In the genomic region with DNA sequence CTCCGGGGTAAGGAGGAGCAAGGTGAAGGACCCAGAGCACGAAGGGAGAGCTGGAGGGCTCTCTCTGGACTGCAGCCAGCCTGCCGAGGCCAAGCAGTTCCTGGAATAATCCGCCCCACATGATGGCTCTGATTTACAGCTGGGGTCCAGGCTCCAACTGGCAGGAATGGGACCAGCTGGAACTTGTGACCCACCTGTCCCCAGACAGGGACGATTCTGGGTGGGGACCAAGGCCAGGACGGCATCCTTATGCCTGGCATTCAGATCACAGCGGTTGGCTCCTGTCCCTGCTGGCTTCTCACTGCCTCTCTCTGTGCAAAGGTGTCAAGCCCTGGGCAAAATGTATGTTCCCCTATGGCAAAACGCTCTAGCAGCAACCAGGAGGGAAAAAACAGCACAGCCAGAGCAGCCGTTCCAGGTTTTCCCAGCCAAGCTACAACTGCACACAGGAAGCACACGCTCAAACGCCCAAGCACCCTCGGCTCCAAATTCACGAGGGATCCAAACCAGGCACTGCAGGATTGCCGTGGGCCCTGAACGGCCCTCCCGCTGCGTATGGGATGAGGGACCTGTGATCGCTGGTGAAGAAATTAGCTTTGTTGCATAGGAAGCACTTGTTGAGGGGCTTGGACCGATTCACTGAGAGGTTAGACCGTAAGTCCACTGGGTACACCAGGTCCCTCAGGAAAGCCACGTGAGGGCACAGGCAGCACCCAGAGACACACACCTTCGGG, we compare ENCODE assay signal across 15 cellular contexts. TPM values are rescaled to one million over a fixed set of nuclear protein-coding genes. Genes with fewer than 3 reads are reported as not detected.
DNase-seq lines count a peak whose midpoint lies in the region; ATAC-seq and TF ChIP-seq lines count a peak whose summit lies in the region.
"Had no signal": no experiment of that assay in that cellular context is flagged by ENCODE, and none has a peak within 500 bp of the region (broad histone marks: within the 10 kb centered on the region; RNA-seq: fewer than 3 reads in every experiment).

No MANE protein-coding gene starts in this region.

- H3K4me3 Mint-ChIP-seq in activated naive CD4-positive, alpha-beta T cell treated with anti-CD3 and anti-CD28 coated beads, Interleukin-2, amount 10 ng/mL, durations not matched to agents 7 days and 5 days, result no peak overlapping the region
- H3K4me3 Mint-ChIP-seq: activated T-cell treated with anti-CD3 and anti-CD28 coated beads, Interleukin-2, amount 50 U/mL, for 24 hours had no signal

- TF ChIP-seq CTCF in PC-3 (conservative IDR thresholded peaks at IDR 0.05; ENCODE audit: low read depth, low read length) (no peak), parathyroid adenoma (IDR thresholded peaks at IDR 0.05) (no peak), colonic mucosa (IDR thresholded peaks at IDR 0.05) (no peak)

- H3K27me3 Mint-ChIP-seq in activated naive CD4-positive, alpha-beta T cell treated with anti-CD3 and anti-CD28 coated beads, Interleukin-2, amount 10 ng/mL, durations not matched to agents 7 days and 5 days, result peaks cover 53% of the 10 kb centered on the region
- H3K27me3 Mint-ChIP-seq: activated T-cell treated with anti-CD3 and anti-CD28 coated beads, Interleukin-2, amount 50 U/mL, for 24 hours had no signal

- no peaks in the 10 kb centered on the region for H3K9me2 ChIP-seq in PC-3 (replicated peaks; ENCODE audit: low read length)

- intact Hi-C loops in PC-3 (cut with micrococcal nuclease), result loop anchor here (1.0 to 5.0 kb wide), 2 partner anchors 78 to 92 kb away; a partner anchor contains a TSS
- intact Hi-C loops in colonic mucosa (cut with DNase I), result no loop called here

- peaks cover 44% of the 10 kb centered on the region for H3K4me1 Mint-ChIP-seq in activated naive CD4-positive, alpha-beta T cell treated with anti-CD3 and anti-CD28 coated beads, Interleukin-2, amount 10 ng/mL, durations not matched to agents 7 days and 5 days

- H3K9me3 ChIP-seq in BLaER1 (no peaks in the 10 kb centered on the region), PC-3 (ENCODE audit: low read length) (no peaks in the 10 kb centered on the region), parathyroid adenoma (ENCODE audit: control insufficient read depth, low read length) (no peaks in the 10 kb centered on the region), colonic mucosa (no peaks in the 10 kb centered on the region)
- H3K9me3 ChIP-seq: adrenal gland, mucosa of descending colon, stomach had no signal

- H3K27me3 ChIP-seq in BLaER1, result no peaks in the 10 kb centered on the region
- no peaks in the 10 kb centered on the region for H3K27me3 ChIP-seq in PC-3 (ENCODE audit: low read length)
- H3K27me3 ChIP-seq in parathyroid adenoma (ENCODE audit: control insufficient read depth, insufficient read depth, low read length), result no peaks in the 10 kb centered on the region
- no peaks in the 10 kb centered on the region for H3K27me3 ChIP-seq in colonic mucosa
- H3K27me3 ChIP-seq: adrenal gland, stomach had no signal

- H4K20me1 ChIP-seq in BLaER1, result no peaks in the 10 kb centered on the region
- no peaks in the 10 kb centered on the region for H4K20me1 ChIP-seq in PC-3 (ENCODE audit: low read length)

- H3K36me3 Mint-ChIP-seq in activated naive CD4-positive, alpha-beta T cell treated with anti-CD3 and anti-CD28 coated beads, Interleukin-2, amount 10 ng/mL, durations not matched to agents 7 days and 5 days, result no peaks in the 10 kb centered on the region
- H3K36me3 Mint-ChIP-seq: immature natural killer cell had no signal

- H3F3A ChIP-seq in PC-3 (ENCODE audit: low read length, unreplicated experiment), result no peaks in the 10 kb centered on the region

- no peak for DNase-seq in PC-3
- DNase-seq in inferior parietal cortex (ENCODE audit: extremely low spot score), result peak; percentile 50
- DNase-seq in activated naive CD4-positive, alpha-beta T cell treated with anti-CD3 and anti-CD28 coated beads, Interleukin-2, amount 10 ng/mL, durations not matched to agents 7 days and 5 days, result no peak
- DNase-seq in NOMO-1 treated with DMSO at 0.1 percent for 48 hours (lab: John Stamatoyannopoulos, UW; ENCODE audit: unreplicated experiment), result no peak
- no peak for DNase-seq in colonic mucosa
- DNase-seq: foreskin melanocyte had no signal

- CTCF ChIA-PET in PC-3 (lab: Charles Lee), result interaction anchor here (0.5 to 2.2 kb wide), 3 partner anchors 23 to 190 kb away, joined by 5 to 12 read pairs (median 7); a partner anchor contains a TSS
- CTCF ChIA-PET in activated naive CD4-positive, alpha-beta T cell treated with anti-CD3 and anti-CD28 coated beads, Interleukin-2, amount 10 ng/mL, durations not matched to agents 7 days and 5 days (lab: Charles Lee), result interaction anchor here (0.7 to 9.3 kb wide), 23 partner anchors 9 to 346 kb away, joined by 3 to 158 read pairs (median 5); a partner anchor contains a TSS

- peaks cover 71% of the 10 kb centered on the region for H3K4me1 ChIP-seq in BLaER1
- peaks cover 4% of the 10 kb centered on the region; the same call in 1 of the 2 replicates for H3K4me1 ChIP-seq in PC-3 (ENCODE audit: insufficient read depth, low read length)
- no peaks in the 10 kb centered on the region for H3K4me1 ChIP-seq in parathyroid adenoma
- peaks cover 11% of the 10 kb centered on the region for H3K4me1 ChIP-seq in colonic mucosa

- H3K4me3 ChIP-seq in BLaER1 (no peak overlapping the region), PC-3 (ENCODE audit: low read length) (peak overlapping the region; percentile 3; the same call in 1 of the 2 replicates), parathyroid adenoma (ENCODE audit: low read depth, low read length) (no peak overlapping the region), colonic mucosa (no peak overlapping the region)
- H3K4me3 ChIP-seq: adrenal gland, mucosa of descending colon, stomach had no signal

- no peaks in the 10 kb centered on the region for H3K9me3 Mint-ChIP-seq in activated naive CD4-positive, alpha-beta T cell treated with anti-CD3 and anti-CD28 coated beads, Interleukin-2, amount 10 ng/mL, durations not matched to agents 7 days and 5 days
- H3K9me3 Mint-ChIP-seq: activated T-cell treated with anti-CD3 and anti-CD28 coated beads, Interleukin-2, amount 50 U/mL, for 24 hours; immature natural killer cell had no signal

- H3K27ac Mint-ChIP-seq in activated naive CD4-positive, alpha-beta T cell treated with anti-CD3 and anti-CD28 coated beads, Interleukin-2, amount 10 ng/mL, durations not matched to agents 7 days and 5 days, result no peak overlapping the region
- H3K27ac Mint-ChIP-seq: activated T-cell treated with anti-CD3 and anti-CD28 coated beads, Interleukin-2, amount 50 U/mL, for 24 hours; progenitor cell of endocrine pancreas had no signal

- H3K27ac ChIP-seq in BLaER1 (no peak overlapping the region), PC-3 (ENCODE audit: low read length) (no peak overlapping the region), parathyroid adenoma (no peak overlapping the region), colonic mucosa (no peak overlapping the region)
- H3K27ac ChIP-seq: adrenal gland had no signal

- no peak overlapping the region for H3K9ac ChIP-seq in BLaER1
- H3K9ac ChIP-seq in PC-3 (ENCODE audit: low read length), result no peak overlapping the region
- H3K9ac ChIP-seq in parathyroid adenoma, result no peak overlapping the region
- no peak overlapping the region for H3K9ac ChIP-seq in colonic mucosa (ENCODE audit: low read depth in 2 of 2, low read length in 2 of 2)

- BruUV-seq in PC-3 (replicated peaks; lab: Mats Ljungman, UMichigan), result no TSS peak

- H2AFZ ChIP-seq in PC-3 (ENCODE audit: low read length) (peak overlapping the region; percentile 70), parathyroid adenoma (peak overlapping the region; percentile 16)

- H3K4me2 ChIP-seq in BLaER1, result peak overlapping the region; percentile 50
- peak overlapping the region; percentile 68 for H3K4me2 ChIP-seq in PC-3 (ENCODE audit: low read length)
- no peak overlapping the region for H3K4me2 ChIP-seq in parathyroid adenoma (ENCODE audit: low read length)

- POLR2A ChIA-PET in PC-3 (lab: Charles Lee; ENCODE audit: unreplicated experiment), result no interaction called here

- no peaks in the 10 kb centered on the region for H3K79me2 ChIP-seq in PC-3 (ENCODE audit: low read length)
- no peaks in the 10 kb centered on the region for H3K79me2 ChIP-seq in parathyroid adenoma

- H3K36me3 ChIP-seq in BLaER1 (no peaks in the 10 kb centered on the region), PC-3 (ENCODE audit: low read depth, low read length) (no peaks in the 10 kb centered on the region), parathyroid adenoma (ENCODE audit: control insufficient read depth, insufficient read depth, low read length) (no peaks in the 10 kb centered on the region), colonic mucosa (no peaks in the 10 kb centered on the region)
- H3K36me3 ChIP-seq: adrenal gland, stomach had no signal

- peak; percentile 6; the same call in 1 of the 2 replicates for ATAC-seq in PC-3
- no peak for ATAC-seq in HG03139 (IDR thresholded peaks at IDR 0.05; ENCODE audit: unreplicated experiment)

RNA-seq across cellular contexts. Expression of a gene that starts 35.8 kb away (rescaled TPM):
- total RNA-seq in PC-3 (2014; rRNA removed) (not detected in 2 replicates), colonic mucosa (under 1 TPM in 1 of 2 donors, not detected in 1; 0.84 TPM)
- total RNA-seq: progenitor cell of endocrine pancreas, stomach had no signal
